Comparison of ENCODE assay signal across 9 cellular contexts in the genomic region with DNA sequence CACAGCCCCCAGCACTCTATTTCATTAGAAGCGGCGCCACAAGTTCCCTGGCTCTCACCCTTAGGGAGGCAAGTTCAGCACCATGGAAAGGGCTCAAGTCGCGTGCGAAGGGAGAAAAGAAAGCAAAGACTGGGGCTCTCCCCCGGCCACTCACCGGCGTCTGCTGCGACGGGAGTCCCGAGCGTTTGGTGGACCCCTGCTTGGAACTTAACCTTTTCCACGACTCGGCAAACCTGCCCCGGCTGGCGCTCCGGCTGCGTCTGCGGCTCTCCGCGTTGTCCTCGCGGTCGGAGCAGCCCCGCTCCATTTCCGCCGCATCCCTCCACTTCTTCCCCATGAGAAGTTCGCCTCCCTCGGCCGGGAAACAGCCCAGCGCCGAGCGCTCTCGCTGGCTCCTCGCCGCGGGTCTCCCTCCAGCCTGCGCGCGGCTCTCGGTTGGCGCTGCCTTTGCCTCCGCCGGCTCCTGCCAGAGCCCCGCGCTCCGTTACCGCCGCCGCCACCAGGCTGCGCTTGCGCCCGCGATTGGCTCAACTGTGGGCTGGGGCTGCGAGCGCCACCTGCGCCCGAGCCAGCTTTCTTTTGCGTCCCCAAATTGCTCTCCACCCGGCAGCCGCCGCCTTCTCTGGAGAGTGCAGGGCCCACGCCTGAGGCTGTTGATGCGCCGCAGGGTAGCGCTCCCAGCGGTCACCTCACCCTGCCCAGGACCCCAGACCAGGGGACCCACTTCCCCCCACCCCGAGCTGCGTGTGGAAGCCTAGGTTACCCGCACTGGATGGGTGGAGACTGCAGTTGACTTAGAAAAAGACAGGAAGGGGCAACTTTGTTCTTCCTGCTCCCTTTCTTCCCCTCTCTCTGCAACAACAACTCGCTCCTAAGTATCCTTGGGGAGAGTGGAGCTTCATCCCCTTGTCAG.
DNase-seq lines count a peak whose midpoint lies in the region; ATAC-seq and TF ChIP-seq lines count a peak whose summit lies in the region.
"Had no signal": no experiment of that assay in that cellular context is flagged by ENCODE, and none has a peak within 500 bp of the region (broad histone marks: within the 10 kb centered on the region; RNA-seq: fewer than 3 reads in every experiment).

No MANE protein-coding gene starts in this region.

- ATAC-seq in GM18508 (IDR thresholded peaks at IDR 0.05; ENCODE audit: insufficient read depth, unreplicated experiment), result peak; percentile 60
- ATAC-seq in HG02970 (IDR thresholded peaks at IDR 0.05; ENCODE audit: low FRiP score, unreplicated experiment), result peak; percentile 81
- ATAC-seq in psoas muscle, result peak in 3 of 4 donors; percentile 44 to 48 (median 45)

- H3K36me3 ChIP-seq in left ventricle myocardium inferior (no peaks in the 10 kb centered on the region), psoas muscle (ENCODE audit: insufficient read depth in 1 of 2, low read depth in 1 of 2) (no peaks in the 10 kb centered on the region)

- TF ChIP-seq CTCF in left ventricle myocardium inferior (IDR thresholded peaks at IDR 0.05; ENCODE audit: borderline replicate concordance) (no peak), psoas muscle (IDR thresholded peaks at IDR 0.05) (no peak)

- H3K27me3 ChIP-seq in left ventricle myocardium inferior (ENCODE audit: low read depth), result peaks cover 77% of the 10 kb centered on the region
- H3K27me3 ChIP-seq in psoas muscle (ENCODE audit: insufficient read depth in 3 of 3, low read length in 2 of 3), result peaks cover 4 to 60% (median 8%) of the 10 kb centered on the region in 3 donors

- H3K4me1 ChIP-seq in left ventricle myocardium inferior, result peaks cover 6% of the 10 kb centered on the region
- H3K4me1 ChIP-seq in psoas muscle, result no peaks in the 10 kb centered on the region

- intact Hi-C loops in left ventricle myocardium inferior (cut with micrococcal nuclease), result no loop called here
- intact Hi-C loops in psoas muscle (cut with DNase I), result no loop called here

- H3K27ac ChIP-seq in left ventricle myocardium inferior (replicated peaks) (no peak overlapping the region), psoas muscle (no peak overlapping the region)
- H3K27ac ChIP-seq: PC-9 had no signal

- WGBS in psoas muscle, 3 donors, result 1 to 2% (median 1%) methylated on average over 71 of the region's 71 CpGs

- peak overlapping the region; percentile 55 for H3K4me3 ChIP-seq in left ventricle myocardium inferior
- H3K4me3 ChIP-seq in psoas muscle, result peak overlapping the region; percentile 54
- H3K4me3 ChIP-seq: PC-9 had no signal

- H3K9me3 ChIP-seq in left ventricle myocardium inferior (replicated peaks) (peaks cover 11% of the 10 kb centered on the region), psoas muscle (no peaks in the 10 kb centered on the region)

- DNase-seq in AG20443 (ENCODE audit: low spot score), result peak; percentile 78
- DNase-seq in NCI-H226, result peak; percentile 33
- DNase-seq in amniotic epithelial cell (ENCODE audit: low read depth), result peak; percentile 54
- DNase-seq in left ventricle myocardium inferior, result no peak
- peak; percentile 12 to 42 for DNase-seq in psoas muscle
- DNase-seq in NCI-H2029 (lab: John Stamatoyannopoulos, UW), result no peak

Comparison
In these comparisons a context has a peak if more than half of its experiments do, and no peak if none do; other contexts are left out.
1. DNase-seq: peak in AG20443 (single experiment), NCI-H226 (single experiment), amniotic epithelial cell (single experiment) and psoas muscle (2 of 2); none in left ventricle myocardium inferior (single experiment) and NCI-H2029 (single experiment).
2. Peak in every context shown above with its lines, with median percentiles within 50 percentile points of each other: ATAC-seq.